ENCODE assay signal across 8 cellular contexts in the genomic region with DNA sequence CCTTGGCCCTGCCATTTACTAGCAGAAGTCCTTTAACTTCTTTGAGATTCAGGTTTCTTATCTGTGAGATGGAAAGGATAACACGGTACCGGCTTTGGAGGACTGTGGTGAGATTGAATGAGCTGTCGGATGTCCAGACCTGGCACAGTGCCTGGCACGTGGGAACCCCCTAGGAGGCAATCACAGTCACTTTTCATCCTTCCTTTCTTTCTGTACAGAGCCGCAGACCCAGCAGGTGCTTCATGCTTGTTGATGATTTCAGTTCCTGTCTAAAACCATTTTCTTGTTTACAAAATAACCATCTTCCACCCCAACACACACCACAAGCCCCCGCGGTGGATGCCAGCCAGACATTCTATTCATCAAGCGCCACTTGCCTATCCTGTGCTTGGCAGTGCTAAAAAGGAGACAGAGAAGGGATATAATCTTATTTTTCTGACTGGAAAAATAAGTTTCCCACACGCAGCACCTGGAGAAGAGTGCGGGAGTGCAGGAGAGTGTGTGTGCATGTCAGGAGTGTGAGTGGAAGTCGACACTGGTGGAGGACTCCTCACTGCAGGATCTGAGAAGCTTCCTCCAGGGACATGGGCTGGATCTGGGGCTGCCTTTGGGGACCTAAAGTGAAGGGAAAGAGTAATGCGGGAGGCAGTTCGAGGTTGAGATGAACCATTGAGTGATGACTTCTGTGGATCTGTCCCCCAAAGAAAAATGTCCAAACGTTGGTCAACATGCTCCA.
DNase-seq lines count a peak whose midpoint lies in the region; ATAC-seq, FAIRE-seq and TF ChIP-seq lines count a peak whose summit lies in the region.

No MANE protein-coding gene starts in this region.

- FAIRE-seq in H1 (lab: Jason Lieb, UNC): no peak

- H2AFZ ChIP-seq in H1 (ENCODE audit: low read length): no peak overlapping the region

- H3K4me1 ChIP-seq in H1 (replicated peaks in 1 of 4; ENCODE audit: control insufficient read depth in 3 of 4, insufficient read depth in 4 of 4, low read length in 3 of 4): peaks cover 0 to 3% (median 1%) of the 10 kb centered on the region in 4 experiments; a peak in 6 of 7 replicates

- H2BK12ac ChIP-seq in H1 (ENCODE audit: low read depth, low read length): no peak overlapping the region

- TF ChIP-seq CTCF in H1 (IDR thresholded peaks at IDR 0.05; ENCODE audit: control extremely low read depth in 1 of 3, insufficient read depth in 1 of 3, low read depth in 1 of 3, low read length in 3 of 3): no peak

- H3K27ac ChIP-seq in H1 (ENCODE audit: low read depth, low read length): no peak overlapping the region

- peak; percentile 41 for ATAC-seq in GM18519 (IDR thresholded peaks at IDR 0.05; ENCODE audit: low FRiP score, unreplicated experiment)
- ATAC-seq in GM21526 (IDR thresholded peaks at IDR 0.05; ENCODE audit: low FRiP score, unreplicated experiment): peak; percentile 45
- peak; percentile 33 for ATAC-seq in HG03558 (IDR thresholded peaks at IDR 0.05; ENCODE audit: extremely low read depth, unreplicated experiment)

- no peak overlapping the region for H3K9ac ChIP-seq in H1 (replicated peaks in 1 of 4; ENCODE audit: extremely low read depth in 1 of 4, low read depth in 3 of 4, low read length in 3 of 4)

- no peak overlapping the region for H2BK20ac ChIP-seq in H1 (ENCODE audit: low read length)

- no peak overlapping the region for H3K4me3 ChIP-seq in H1 (ENCODE audit: extremely low read depth in 1 of 4, insufficient read depth in 2 of 4, low read depth in 3 of 4, low read length in 4 of 4)
- H3K4me3 ChIP-seq in MG63: no peak overlapping the region

- H3K4me2 ChIP-seq in H1 (ENCODE audit: insufficient read depth in 1 of 2, low read depth in 2 of 2, low read length in 2 of 2): no peak overlapping the region

- no peak overlapping the region for H2BK120ac ChIP-seq in H1 (replicated peaks; ENCODE audit: low read depth, low read length)

- H3K36me3 ChIP-seq in H1 (ENCODE audit: control insufficient read depth in 2 of 4, insufficient read depth in 4 of 4, low read length in 3 of 4) (peaks cover 0 to 5% (median 3%) of the 10 kb centered on the region in 4 experiments; a peak in 3 of 8 replicates), MG63 (no peaks in the 10 kb centered on the region)

- WGBS in H1 (ENCODE audit: extremely low coverage in 1 of 2, insufficient coverage in 1 of 2, insufficient read length in 1 of 2, insufficient replicate concordance in 2 of 2, low coverage in 1 of 2, low lambda C conversion rate in 2 of 2, missing lambda C conversion rate in 1 of 2), 2 experiments: 97% methylated on average over 14 of the region's 14 CpGs; no CpG with 5 or more reads in 1 of the 2 experiments

- TF ChIP-seq RAD21 in H1 (IDR thresholded peaks at IDR 0.05 in 1 of 2, conservative IDR thresholded peaks at IDR 0.05 in 1 of 2; ENCODE audit: low read depth in 2 of 2, low read length in 2 of 2): no peak

- no peak overlapping the region for H3K23ac ChIP-seq in H1 (ENCODE audit: insufficient read length)

- no peaks in the 10 kb centered on the region for H3K27me3 ChIP-seq in H1 (replicated peaks in 1 of 4; ENCODE audit: control insufficient read depth in 3 of 4, extremely low read depth in 1 of 4, insufficient read depth in 3 of 4, low read length in 3 of 4)
- no peaks in the 10 kb centered on the region for H3K27me3 ChIP-seq in MG63

- H3K9me3 ChIP-seq in H1 (ENCODE audit: insufficient read depth in 2 of 2, low read depth in 1 of 2, low read length in 1 of 2) (no peaks in the 10 kb centered on the region), MG63 (no peaks in the 10 kb centered on the region)

- H3K14ac ChIP-seq in H1 (ENCODE audit: insufficient read length): no peak overlapping the region

- H3K18ac ChIP-seq in H1 (ENCODE audit: extremely low read depth, low read length): no peak overlapping the region

- H4K91ac ChIP-seq in H1 (replicated peaks; ENCODE audit: insufficient read length, low read length): no peak overlapping the region

- no peak for TF ChIP-seq POLR2A in H1 (IDR thresholded peaks at IDR 0.05; ENCODE audit: control extremely low read depth in 1 of 2, low read depth in 2 of 2, low read length in 2 of 2)

- peaks cover 3 to 7% of the 10 kb centered on the region in 2 experiments for H4K20me1 ChIP-seq in H1 (replicated peaks in 1 of 2; ENCODE audit: control insufficient read depth in 1 of 2, insufficient read depth in 2 of 2, low read length in 2 of 2)

- H3K23me2 ChIP-seq in H1 (ENCODE audit: low read depth, low read length): no peaks in the 10 kb centered on the region

- no peak for TF ChIP-seq EP300 in H1 (IDR thresholded peaks at IDR 0.05; ENCODE audit: borderline replicate concordance in 1 of 2, low read depth in 2 of 2, low read length in 2 of 2)

- H3K4ac ChIP-seq in H1 (replicated peaks; ENCODE audit: insufficient read length, low read depth, low read length): no peak overlapping the region

- no peak overlapping the region for H3K56ac ChIP-seq in H1 (replicated peaks; ENCODE audit: insufficient read length, low read depth, low read length)

- H4K8ac ChIP-seq in H1 (ENCODE audit: extremely low read depth, insufficient read depth, low read length): peak overlapping the region; percentile 58; the same call in 1 of the 2 replicates

- CTCF ChIA-PET in H1 (lab: Charles Lee; ENCODE audit: partially characterized antibody): interaction anchor here (0.6 to 1.6 kb wide), 6 partner anchors 11 to 166 kb away, joined by 3 to 4 read pairs (median 3); no protein-coding TSS in a partner anchor

- no peak overlapping the region for H2BK15ac ChIP-seq in H1 (ENCODE audit: low read length)

- peaks cover 9% of the 10 kb centered on the region; the same call in 1 of the 2 replicates for H3K79me1 ChIP-seq in H1 (ENCODE audit: low read depth, low read length)

- peak in 1 of 2 experiments; percentile 31 for DNase-seq in H1 (ENCODE audit: low read depth in 1 of 2, low spot score in 2 of 2)
- no peak for DNase-seq in NCI-H1694 (lab: John Stamatoyannopoulos, UW)
- no peak for DNase-seq in MG63
- DNase-seq in NCI-H748 (lab: John Stamatoyannopoulos, UW; ENCODE audit: unreplicated experiment): no peak
- DNase-seq in NCI-H1048 (lab: John Stamatoyannopoulos, UW): no peak

- POLR2A ChIA-PET in H1 (lab: Charles Lee; ENCODE audit: partially characterized antibody): interaction anchor here (1.0 kb wide), 1 partner anchor 12 kb away, joined by 3 read pairs; no protein-coding TSS in a partner anchor

- H2BK5ac ChIP-seq in H1 (ENCODE audit: low read depth, low read length): no peak overlapping the region

- no peak overlapping the region for H4K5ac ChIP-seq in H1 (ENCODE audit: insufficient read length, low read depth, low read length)

- no peak overlapping the region for H2AK5ac ChIP-seq in H1 (ENCODE audit: low read depth, low read length)

- H3K79me2 ChIP-seq in H1 (ENCODE audit: control insufficient read depth in 1 of 2, insufficient read depth in 2 of 2, low read length in 2 of 2): peaks cover 0 to 21% of the 10 kb centered on the region in 2 experiments; a peak in 3 of 4 replicates

TF ChIP-seq in H1, 55 proteins besides CTCF, POLR2A, EP300 and RAD21 (continues in another document):
- no peak for TF ChIP-seq CBX5 (IDR thresholded peaks at IDR 0.05; ENCODE audit: low read depth, low read length)
